Comparison of ENCODE assay signal across 8 cellular contexts in genomic region chr11:118435893-118436624, GRCh38. TPM values are rescaled to one million over a fixed set of nuclear protein-coding genes. Genes with fewer than 3 reads are reported as not detected.
DNase-seq lines count a peak whose midpoint lies in the region; ATAC-seq and TF ChIP-seq lines count a peak whose summit lies in the region.

Gene KMT2A, plus strand, starts transcription at chr11:118436492. Its CDS starts 21 bp downstream, at chr11:118436513.

- TF ChIP-seq CTCF in omental fat pad (IDR thresholded peaks at IDR 0.05) = peak in 2 of 3 donors; percentile 54 to 97

- no peaks in the 10 kb centered on the region for H3K9me3 Mint-ChIP-seq in activated naive CD4-positive, alpha-beta T cell treated with anti-CD3 and anti-CD28 coated beads, Interleukin-2, amount 50 U/mL, for 24 hours

- peak within 1 kb of the TSS; percentile 97 for H3K27ac Mint-ChIP-seq in activated naive CD4-positive, alpha-beta T cell treated with anti-CD3 and anti-CD28 coated beads, Interleukin-2, amount 50 U/mL, for 24 hours

- H3K27ac ChIP-seq in temporal lobe (ENCODE audit: low read depth, low read length) = peak within 1 kb of the TSS; percentile 62

- peak within 1 kb of the TSS; percentile 92 for H3K4me3 Mint-ChIP-seq in activated naive CD4-positive, alpha-beta T cell treated with anti-CD3 and anti-CD28 coated beads, Interleukin-2, amount 50 U/mL, for 24 hours

- H3K27me3 Mint-ChIP-seq in activated naive CD4-positive, alpha-beta T cell treated with anti-CD3 and anti-CD28 coated beads, Interleukin-2, amount 50 U/mL, for 24 hours = no peaks in the 10 kb centered on the region

- DNase-seq in GM04503 (ENCODE audit: low read depth) (peak; percentile 77), NCI-H1092 treated with DMSO at 0.1 percent for 48 hours (lab: John Stamatoyannopoulos, UW) (peak; percentile 99), glomerular endothelial cell (ENCODE audit: extremely low read depth, low read depth, low spot score) (no peak), omental fat pad (ENCODE audit: low spot score) (peak; percentile 79)

- ATAC-seq in HG02610 (IDR thresholded peaks at IDR 0.05; ENCODE audit: unreplicated experiment) (peak; percentile 54), SK-N-SH treated with all-trans-retinoic acid at 6 μM for 48 hours (peak; percentile 66), omental fat pad (ENCODE audit: low FRiP score) (peak; percentile 97)

- H3K4me1 Mint-ChIP-seq in activated naive CD4-positive, alpha-beta T cell treated with anti-CD3 and anti-CD28 coated beads, Interleukin-2, amount 50 U/mL, for 24 hours = peaks cover 34% of the 10 kb centered on the region

- H3K36me3 Mint-ChIP-seq in activated naive CD4-positive, alpha-beta T cell treated with anti-CD3 and anti-CD28 coated beads, Interleukin-2, amount 50 U/mL, for 24 hours = peaks cover 2% of the 10 kb centered on the region

TF ChIP-seq in SK-N-SH treated with all-trans-retinoic acid at 6 μM for 48 hours, 23 proteins besides CTCF, POLR2A, EP300 and RAD21:
- peak; percentile 37; the same call in 1 of the 2 replicates for TF ChIP-seq ZNF8 (CRISPR knock-in tag; IDR thresholded peaks at IDR 0.05)
- TF ChIP-seq POU6F1 (CRISPR knock-in tag; IDR thresholded peaks at IDR 0.05; ENCODE audit: borderline replicate concordance, low read depth) = no peak
- TF ChIP-seq ZNF70 (CRISPR knock-in tag; IDR thresholded peaks at IDR 0.05) = no peak
- TF ChIP-seq SNAI2 (CRISPR knock-in tag; IDR thresholded peaks at IDR 0.05) = peak; percentile 33; the same call in 1 of the 2 replicates
TF ChIP-seq in SK-N-SH treated with all-trans-retinoic acid at 6 μM for 48 hours: peak in this region for 2.

RNA-seq across cellular contexts. Expression of gene KMT2A, which starts in this region (rescaled TPM):
- 49.5 and 79.9 TPM in 2 replicates for total RNA-seq in glomerular endothelial cell
- 10 to 100 TPM; 39.3 to 84.8 (median 51.9) TPM for total RNA-seq in omental fat pad
- 82.4 TPM for total RNA-seq in temporal lobe
